22 cellular contexts compared by ENCODE assay signal in the genomic region with DNA sequence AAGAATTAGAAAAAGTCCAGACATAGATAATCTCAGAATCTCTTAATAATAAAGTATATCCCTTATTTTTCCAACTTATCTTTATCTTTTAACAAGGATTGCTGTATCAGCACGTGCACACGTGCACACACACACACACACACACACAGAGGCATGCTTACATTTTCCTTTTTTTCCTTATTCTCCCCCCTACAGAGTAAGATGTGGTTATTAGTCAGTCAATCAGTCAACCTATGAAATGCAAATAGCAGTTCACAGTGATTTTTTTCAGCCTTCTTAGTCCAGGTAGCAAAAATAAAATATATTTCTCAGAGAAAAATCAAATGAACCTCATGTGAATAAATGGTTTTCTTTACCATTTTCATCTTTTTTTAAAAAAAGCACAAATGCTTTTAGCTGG.
"Had no signal": no experiment of that assay in that cellular context is flagged by ENCODE, and none has a peak within 500 bp of the region (broad histone marks: within the 10 kb centered on the region; RNA-seq: fewer than 3 reads in every experiment).

No MANE protein-coding gene starts in this region.

- H3K4me3 ChIP-seq: neural progenitor cell, ovary, psoas muscle, right lobe of liver, sigmoid colon, stomach, testis, tibial artery, transverse colon, upper lobe of right lung, uterus had no signal

- H2AFZ ChIP-seq: parathyroid adenoma had no signal

- H3K36me3 ChIP-seq: neural progenitor cell, ovary, right lobe of liver, sigmoid colon, stomach, tibial artery, transverse colon, upper lobe of right lung, uterus had no signal

- H3K79me2 ChIP-seq: parathyroid adenoma had no signal

- H3K9me3 ChIP-seq: ovary, psoas muscle, right lobe of liver, sigmoid colon, stomach, testis, tibial artery, transverse colon, upper lobe of right lung, uterus had no signal

- DNase-seq: naive thymus-derived CD4-positive, alpha-beta T cell; natural killer cell; occipital lobe; ovary; posterior cingulate gyrus; psoas muscle; right cardiac atrium; right lobe of liver; sigmoid colon; small intestine; stimulated activated CD4-positive, alpha-beta T cell treated with anti-CD3 and anti-CD28 coated beads, Interleukin-1b, Interleukin-23, amount 100 ng/mL, for 48 hours; stimulated activated CD4-positive, alpha-beta T cell treated with anti-CD3 and anti-CD28 coated beads, Interleukin-4, amount 100 ng/mL, for 24 hours; stimulated activated naive B cell treated with anti-CD40 and anti-IgM and Interleukin-4, amounts not matched to agents 10 μg/mL and 1 μg/mL and 100 μg/mL, for 72 hours; stimulated activated naive CD4-positive, alpha-beta T cell treated with Interleukin-2 at 50 U/mL for 16 hours; stomach; testis; tibial artery; transverse colon; upper lobe of right lung; uterus had no signal

- H3K27ac ChIP-seq: neural progenitor cell, ovary, parathyroid adenoma, psoas muscle, right lobe of liver, sigmoid colon, stomach, testis, tibial artery, transverse colon, upper lobe of right lung, uterus had no signal

- H3K27me3 ChIP-seq: neural progenitor cell, ovary, right lobe of liver, sigmoid colon, stomach, testis, tibial artery, transverse colon, upper lobe of right lung, uterus had no signal

- H3K4me2 ChIP-seq: neural progenitor cell had no signal

- H3K9ac ChIP-seq: neural progenitor cell, parathyroid adenoma had no signal
